28 cellular contexts compared by ENCODE assay signal in the genomic region with DNA sequence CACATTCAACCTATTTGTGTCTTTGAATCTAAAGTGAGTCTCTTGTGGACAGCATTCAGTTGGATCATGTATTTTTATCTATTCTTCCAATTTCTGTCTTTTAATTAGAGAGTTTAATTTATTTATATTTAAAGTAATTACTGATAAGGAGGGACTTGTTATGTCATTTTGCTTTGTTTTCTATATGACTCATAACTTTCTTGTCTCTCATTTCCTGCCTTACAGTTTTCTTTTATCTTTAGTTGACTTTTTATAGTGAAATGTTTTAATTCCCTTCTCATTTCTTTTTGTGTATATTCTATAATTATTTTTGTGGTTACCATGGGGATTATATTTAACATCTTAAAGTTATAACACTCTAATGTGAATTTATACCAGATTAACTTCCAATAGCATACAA.
"Had no signal": no experiment of that assay in that cellular context is flagged by ENCODE, and none has a peak within 500 bp of the region (broad histone marks: within the 10 kb centered on the region; RNA-seq: fewer than 3 reads in every experiment).

No MANE protein-coding gene starts in this region.

- H3K36me3 ChIP-seq: cardiac muscle cell had no signal

- H3K9me3 Mint-ChIP-seq: activated B cell treated with CpG ODN at 0.5 μM for 24 hours; activated T-cell treated with anti-CD3 and anti-CD28 coated beads, Interleukin-2, amount 50 U/mL, for 4 hours had no signal

- H3K4me3 Mint-ChIP-seq: activated B cell treated with CpG ODN at 0.5 μM for 24 hours; activated CD4-positive, alpha-beta T cell treated with anti-CD3 and anti-CD28 coated beads, Interleukin-2, amount 10 ng/mL, durations not matched to agents 24 days and 14 days; activated CD8-positive, alpha-beta memory T cell treated with anti-CD3 and anti-CD28 coated beads, Interleukin-2, amount 10 ng/mL, durations not matched to agents 7 days and 5 days; activated naive CD8-positive, alpha-beta T cell; activated T-cell treated with anti-CD3 and anti-CD28 coated beads, Interleukin-2, amount 50 U/mL, for 4 hours; brain had no signal

- H3K4me1 Mint-ChIP-seq: activated B cell treated with CpG ODN at 0.5 μM for 24 hours had no signal

- H3K4me3 ChIP-seq: cardiac muscle cell, PC-9 had no signal

- ATAC-seq: activated CD8-positive, alpha-beta memory T cell treated with anti-CD3 and anti-CD28 coated beads, Interleukin-2, amount 10 ng/mL, durations not matched to agents 7 days and 5 days; activated T-cell treated with anti-CD3 and anti-CD28 coated beads, Interleukin-2, amount 50 U/mL, for 4 hours had no signal

- H3K27ac ChIP-seq: cardiac muscle cell, PC-9 had no signal

- FAIRE-seq: astrocyte, TTC549 had no signal

- H3K4me2 ChIP-seq: PC-9 had no signal

- H3K27ac Mint-ChIP-seq: activated B cell treated with CpG ODN at 0.5 μM for 24 hours; activated CD4-positive, alpha-beta T cell treated with anti-CD3 and anti-CD28 coated beads, Interleukin-2, amount 10 ng/mL, durations not matched to agents 24 days and 14 days; activated CD8-positive, alpha-beta memory T cell treated with anti-CD3 and anti-CD28 coated beads, Interleukin-2, amount 10 ng/mL, durations not matched to agents 7 days and 5 days; activated naive CD8-positive, alpha-beta T cell; brain had no signal

- H2AFZ ChIP-seq: PC-9 had no signal

- H3K36me3 Mint-ChIP-seq: activated CD8-positive, alpha-beta memory T cell treated with anti-CD3 and anti-CD28 coated beads, Interleukin-2, amount 10 ng/mL, durations not matched to agents 7 days and 5 days; brain had no signal

- DNase-seq: activated B cell treated with CpG ODN at 0.5 μM for 24 hours; activated CD4-positive, alpha-beta T cell treated with anti-CD3 and anti-CD28 coated beads for 1 hour; activated CD4-positive, alpha-beta T cell treated with anti-CD3 and anti-CD28 coated beads, Interleukin-2, amount 10 ng/mL, durations not matched to agents 24 days and 14 days; activated CD4-positive, alpha-beta T cell treated with anti-CD3 and anti-CD28 coated beads, Interleukin-2, amount 50 U/mL, for 48 hours; activated CD8-positive, alpha-beta memory T cell treated with anti-CD3 and anti-CD28 coated beads, Interleukin-2, amount 10 ng/mL, durations not matched to agents 7 days and 5 days; activated effector memory CD4-positive, alpha-beta T cell treated with anti-CD3 and anti-CD28 coated beads, Interleukin-2, amount 50 U/mL, for 16 hours; activated naive CD4-positive, alpha-beta T cell treated with Interleukin-2 at 50 U/mL for 16 hours; activated T-cell treated with anti-CD3 and anti-CD28 coated beads, Interleukin-2, amount 50 U/mL, for 4 hours; amygdala; Karpas-422; MM.1S; NCI-H1105; NCI-H1436; NCI-H187; NCI-H2081; NCI-H2227 treated with DMSO at 0.1 percent for 48 hours; NCI-H446 treated with DMSO at 0.1 percent for 48 hours; NCI-H524 treated with DMSO at 0.1 percent for 48 hours; NCI-H748 treated with DMSO at 0.1 percent for 48 hours; PC-9; SIG-M5; T-helper 2 cell; T1000 had no signal
